ENCODE assay signal across 8 cellular contexts in genomic region chrX:79366888-79367749, GRCh38. TPM values are rescaled to one million over a fixed set of nuclear protein-coding genes. Genes with fewer than 3 reads are reported as not detected.
A peak's percentile ranks its signal among the peaks of the same experiment; 100 is the strongest.
DNase-seq lines count a peak whose midpoint lies in the region; ATAC-seq and FAIRE-seq lines count a peak whose summit lies in the region.

Gene ITM2A (minus strand): TSS chrX:79367334. CDS start chrX:79367215, 119 bp downstream.

- POLR2A ChIA-PET in activated CD4-positive, alpha-beta T cell treated with anti-CD3 and anti-CD28 coated beads for 36 hours (lab: Charles Lee): no interaction called here

- no peak for FAIRE-seq in HTR-8/SVneo (lab: Jason Lieb, UNC)

- peak within 1 kb of the TSS; percentile 96 for H3K27ac Mint-ChIP-seq in activated CD4-positive, alpha-beta T cell treated with anti-CD3 and anti-CD28 coated beads for 36 hours

- no peaks in the 10 kb centered on the region for H3K9me3 ChIP-seq in mucosa of rectum (ENCODE audit: control insufficient read depth in 2 of 2, low read length in 2 of 2)

- intact Hi-C loops in activated CD4-positive, alpha-beta T cell treated with anti-CD3 and anti-CD28 coated beads for 36 hours (cut with DNase I, micrococcal nuclease): loop anchor here (2.0 to 10.0 kb wide), 11 partner anchors 45 to 1262 kb away; partner anchors contain the start of genes P2RY10 (in 2 of the 2) and PGK1 (in 1 of the 2)

- ATAC-seq in GM19035 (IDR thresholded peaks at IDR 0.05; ENCODE audit: unreplicated experiment): peak; percentile 70
- peak; percentile 73 for ATAC-seq in HG03139 (IDR thresholded peaks at IDR 0.05; ENCODE audit: unreplicated experiment)
- peak; percentile 80 for ATAC-seq in activated CD4-positive, alpha-beta T cell treated with anti-CD3 and anti-CD28 coated beads for 36 hours

- CTCF ChIA-PET in activated CD4-positive, alpha-beta T cell treated with anti-CD3 and anti-CD28 coated beads for 36 hours (lab: Charles Lee): interaction anchor here (0.7 to 2.0 kb wide), 3 partner anchors 45 to 1210 kb away, joined by 3 to 12 read pairs (median 3); no protein-coding TSS in a partner anchor

- H3K27me3 Mint-ChIP-seq in activated CD4-positive, alpha-beta T cell treated with anti-CD3 and anti-CD28 coated beads for 36 hours: no peaks in the 10 kb centered on the region

- H3K4me3 ChIP-seq in mucosa of rectum (ENCODE audit: low read length in 2 of 2): peak within 1 kb of the TSS; percentile 59 to 72

- peaks cover 29% of the 10 kb centered on the region for H3K4me1 Mint-ChIP-seq in activated CD4-positive, alpha-beta T cell treated with anti-CD3 and anti-CD28 coated beads for 36 hours

- peaks cover 10% of the 10 kb centered on the region for H3K36me3 Mint-ChIP-seq in activated CD4-positive, alpha-beta T cell treated with anti-CD3 and anti-CD28 coated beads for 36 hours (ENCODE audit: low read depth)

- peak within 1 kb of the TSS; percentile 29 to 53 for H3K9ac ChIP-seq in mucosa of rectum (ENCODE audit: low read depth in 1 of 2, low read length in 2 of 2)

- peaks cover 0 to 2% of the 10 kb centered on the region in 2 donors for H3K27me3 ChIP-seq in mucosa of rectum (ENCODE audit: control insufficient read depth in 2 of 2, insufficient read depth in 2 of 2, low read length in 2 of 2)

- no peaks in the 10 kb centered on the region for H3K4me1 ChIP-seq in mucosa of rectum (ENCODE audit: control insufficient read depth in 2 of 2, insufficient read depth in 2 of 2, low read length in 2 of 2)

- no peaks in the 10 kb centered on the region for H3K9me3 Mint-ChIP-seq in activated CD4-positive, alpha-beta T cell treated with anti-CD3 and anti-CD28 coated beads for 36 hours (ENCODE audit: low read depth)

- peak; percentile 78 for DNase-seq in activated CD4-positive, alpha-beta T cell treated with anti-CD3 and anti-CD28 coated beads for 36 hours
- peak; percentile 1 to 57 for DNase-seq in dermis microvascular lymphatic vessel endothelial cell (ENCODE audit: low read depth in 2 of 2)
- peak; percentile 33 to 56 for DNase-seq in stimulated activated CD8-positive, alpha-beta memory T cell treated with anti-CD3 and anti-CD28 coated beads, Interleukin-7, amount 100 ng/mL, for 48 hours (ENCODE audit: extremely low read depth in 1 of 2, low read depth in 1 of 2)
- DNase-seq in inferior parietal cortex (ENCODE audit: extremely low spot score): no peak
- no peak for DNase-seq in HTR-8/SVneo (ENCODE audit: insufficient read length, low spot score)

- no peaks in the 10 kb centered on the region for H3K36me3 ChIP-seq in mucosa of rectum (ENCODE audit: control insufficient read depth in 2 of 2, insufficient read depth in 2 of 2, low read length in 2 of 2)

- H3K4me3 Mint-ChIP-seq in activated CD4-positive, alpha-beta T cell treated with anti-CD3 and anti-CD28 coated beads for 36 hours: peak within 1 kb of the TSS; percentile 96

- H3K27ac ChIP-seq in mucosa of rectum (ENCODE audit: low read depth in 2 of 2, low read length in 2 of 2): peak within 1 kb of the TSS; percentile 21 to 23

RNA-seq across cellular contexts. Expression of gene ITM2A, which starts in this region (rescaled TPM):
- total RNA-seq in activated CD4-positive, alpha-beta T cell treated with anti-CD3 and anti-CD28 coated beads for 36 hours: 100 to 1,000 TPM in 1 of 2 experiments, 10 to 100 TPM in 1; 89.0 to 112 TPM
- 25.2 and 95.0 TPM in 2 replicates for total RNA-seq in dermis microvascular lymphatic vessel endothelial cell

Comparison
In these comparisons a context has a peak if more than half of its experiments do, and no peak if none do; other contexts are left out.
1. DNase-seq: peak in activated CD4-positive, alpha-beta T cell treated with anti-CD3 and anti-CD28 coated beads for 36 hours (single experiment), dermis microvascular lymphatic vessel endothelial cell (2 of 2) and stimulated activated CD8-positive, alpha-beta memory T cell treated with anti-CD3 and anti-CD28 coated beads, Interleukin-7, amount 100 ng/mL, for 48 hours (2 of 2); none in inferior parietal cortex (single experiment) and HTR-8/SVneo (single experiment).
2. Peak in every context shown above with its lines, with median percentiles within 50 percentile points of each other: ATAC-seq.